ENCODE assay signal across 17 cellular contexts in the genomic region with DNA sequence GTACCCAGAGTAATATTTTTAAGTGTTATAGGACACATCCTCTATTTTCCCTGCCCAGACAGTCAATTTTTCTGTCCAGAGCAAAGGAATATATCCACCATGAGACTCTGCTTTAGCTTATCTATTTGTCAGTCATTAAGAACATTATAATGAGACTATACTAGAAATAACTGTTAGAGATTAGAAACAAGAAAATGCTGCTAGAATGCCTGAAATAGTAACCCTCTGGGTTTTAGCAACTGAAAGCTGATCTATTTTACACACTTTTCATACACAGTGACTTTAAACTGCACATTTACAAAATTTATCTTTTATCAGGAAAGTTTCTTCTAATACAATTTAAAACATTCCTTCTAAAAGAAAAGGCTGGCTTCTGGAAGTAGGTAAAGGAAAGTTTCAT.
"Had no signal": no experiment of that assay in that cellular context is flagged by ENCODE, and none has a peak within 500 bp of the region (broad histone marks: within the 10 kb centered on the region; RNA-seq: fewer than 3 reads in every experiment).

No MANE protein-coding gene starts in this region.

- H3K27ac ChIP-seq: right atrium auricular region, skin epidermis, tibial nerve had no signal

- DNase-seq: activated T-cell treated with anti-CD3 and anti-CD28 coated beads, Interleukin-2, amount 50 U/mL, for 1 hour; caudate nucleus; cortex of kidney; effector CD8-positive, alpha-beta T cell; foreskin melanocyte; head of caudate nucleus; islet precursor cell; natural killer cell; posterior cingulate gyrus; T-helper 1 cell had no signal

- H3K9me3 ChIP-seq: right atrium auricular region, tibial nerve had no signal

- H3K4me1 ChIP-seq: right atrium auricular region, tibial nerve had no signal

- H3K27ac Mint-ChIP-seq: memory B cell; stimulated activated effector memory CD8-positive, alpha-beta T cell treated with anti-CD3 and anti-CD28 coated beads, Interleukin-12 subunit alpha, Interleukin-12 subunit beta, amount 100 ng/mL, for 72 hours; WTC11 had no signal

- H3K27me3 ChIP-seq: right atrium auricular region, tibial nerve had no signal

- H3K27me3 Mint-ChIP-seq: memory B cell had no signal

- H3K9me3 Mint-ChIP-seq: memory B cell; natural killer cell; stimulated activated effector memory CD8-positive, alpha-beta T cell treated with anti-CD3 and anti-CD28 coated beads, Interleukin-12 subunit alpha, Interleukin-12 subunit beta, amount 100 ng/mL, for 72 hours had no signal

- H3K4me3 ChIP-seq: right atrium auricular region, skin epidermis, tibial nerve had no signal

- ATAC-seq: left lobe of liver; natural killer cell; stimulated activated effector memory CD8-positive, alpha-beta T cell treated with anti-CD3 and anti-CD28 coated beads, Interleukin-12 subunit alpha, Interleukin-12 subunit beta, amount 100 ng/mL, for 72 hours; WTC11 had no signal

- H3K4me3 Mint-ChIP-seq: memory B cell; natural killer cell; stimulated activated effector memory CD8-positive, alpha-beta T cell treated with anti-CD3 and anti-CD28 coated beads, Interleukin-12 subunit alpha, Interleukin-12 subunit beta, amount 100 ng/mL, for 72 hours; WTC11 had no signal

- H3K4me1 Mint-ChIP-seq: memory B cell; natural killer cell; stimulated activated effector memory CD8-positive, alpha-beta T cell treated with anti-CD3 and anti-CD28 coated beads, Interleukin-12 subunit alpha, Interleukin-12 subunit beta, amount 100 ng/mL, for 72 hours had no signal
